In genomic region chr4:121200795-121201472, GRCh38 we compare ENCODE assay signal across 11 cellular contexts. TPM values are rescaled to one million over a fixed set of nuclear protein-coding genes. Genes with fewer than 3 reads are reported as not detected.
DNase-seq lines count a peak whose midpoint lies in the region; ATAC-seq and TF ChIP-seq lines count a peak whose summit lies in the region.
"Had no signal": no experiment of that assay in that cellular context is flagged by ENCODE, and none has a peak within 500 bp of the region (broad histone marks: within the 10 kb centered on the region; RNA-seq: fewer than 3 reads in every experiment).

No MANE protein-coding gene starts in this region.

- TF ChIP-seq CTCF in natural killer cell (IDR thresholded peaks at IDR 0.05) (no peak), upper lobe of right lung (IDR thresholded peaks at IDR 0.05) (no peak), HFFc6 (IDR thresholded peaks at IDR 0.05) (no peak)

- peak overlapping the region; percentile 24 for H3K27ac ChIP-seq in upper lobe of right lung
- H3K27ac ChIP-seq: vagina had no signal

- H3K4me1 ChIP-seq in upper lobe of right lung: no peaks in the 10 kb centered on the region
- H3K4me1 ChIP-seq: vagina had no signal

- H3K9me3 Mint-ChIP-seq in natural killer cell treated with Interleukin-12 subunit alpha and Interleukin-12 subunit beta and Interleukin-15 and Interleukin-18, amount 100 ng/mL, for 72 hours: no peaks in the 10 kb centered on the region
- H3K9me3 Mint-ChIP-seq in natural killer cell: no peaks in the 10 kb centered on the region
- H3K9me3 Mint-ChIP-seq in HFFc6: no peaks in the 10 kb centered on the region

- intact Hi-C loops in natural killer cell (cut with micrococcal nuclease): no loop called here
- intact Hi-C loops in upper lobe of right lung (cut with DNase I): no loop called here

- peaks cover 12 to 25% of the 10 kb centered on the region in 2 donors for H3K4me1 Mint-ChIP-seq in natural killer cell treated with Interleukin-12 subunit alpha and Interleukin-12 subunit beta and Interleukin-15 and Interleukin-18, amount 100 ng/mL, for 72 hours (ENCODE audit: low read depth in 2 of 2)
- H3K4me1 Mint-ChIP-seq in natural killer cell (peaks cover 6 to 11% of the 10 kb centered on the region in 2 donors), HFFc6 (ENCODE audit: low read depth) (peaks cover 7% of the 10 kb centered on the region; the same call in 1 of the 2 replicates)

- H3K4me3 ChIP-seq in upper lobe of right lung: no peak overlapping the region
- H3K4me3 ChIP-seq: vagina had no signal

- H3K9me3 ChIP-seq in upper lobe of right lung: no peaks in the 10 kb centered on the region
- H3K9me3 ChIP-seq: vagina had no signal

- H3K27me3 Mint-ChIP-seq in natural killer cell treated with Interleukin-12 subunit alpha and Interleukin-12 subunit beta and Interleukin-15 and Interleukin-18, amount 100 ng/mL, for 72 hours: peaks cover 7 to 20% of the 10 kb centered on the region in 2 donors
- peaks cover 15 to 17% of the 10 kb centered on the region in 2 donors for H3K27me3 Mint-ChIP-seq in natural killer cell (ENCODE audit: low read depth in 2 of 2)
- no peaks in the 10 kb centered on the region; the same call in 1 of the 2 replicates for H3K27me3 Mint-ChIP-seq in HFFc6 (ENCODE audit: insufficient read depth)

- ATAC-seq in natural killer cell treated with Interleukin-12 subunit alpha and Interleukin-12 subunit beta and Interleukin-15 and Interleukin-18, amount 100 ng/mL, for 72 hours: peak in 1 of 2 donors; percentile 15
- ATAC-seq in natural killer cell (no peak), HG02588 (IDR thresholded peaks at IDR 0.05; ENCODE audit: unreplicated experiment) (peak; percentile 67), HG03565 (IDR thresholded peaks at IDR 0.05; ENCODE audit: unreplicated experiment) (peak; percentile 67), upper lobe of right lung (peak; percentile 79)

- H3K36me3 ChIP-seq in upper lobe of right lung: no peaks in the 10 kb centered on the region
- H3K36me3 ChIP-seq: vagina had no signal

- H3K36me3 Mint-ChIP-seq in natural killer cell treated with Interleukin-12 subunit alpha and Interleukin-12 subunit beta and Interleukin-15 and Interleukin-18, amount 100 ng/mL, for 72 hours: no peaks in the 10 kb centered on the region
- H3K36me3 Mint-ChIP-seq in natural killer cell (no peaks in the 10 kb centered on the region), HFFc6 (ENCODE audit: low read depth) (no peaks in the 10 kb centered on the region)

- H3K4me3 Mint-ChIP-seq in natural killer cell treated with Interleukin-12 subunit alpha and Interleukin-12 subunit beta and Interleukin-15 and Interleukin-18, amount 100 ng/mL, for 72 hours: peak overlapping the region; percentile 51
- no peak overlapping the region for H3K4me3 Mint-ChIP-seq in natural killer cell
- H3K4me3 Mint-ChIP-seq in HFFc6: no peak overlapping the region

- no peaks in the 10 kb centered on the region for H3K27me3 ChIP-seq in upper lobe of right lung
- H3K27me3 ChIP-seq: vagina had no signal

- DNase-seq in natural killer cell treated with Interleukin-12 subunit alpha and Interleukin-12 subunit beta and Interleukin-15 and Interleukin-18, amount 100 ng/mL, for 72 hours (ENCODE audit: low spot score): no peak
- DNase-seq in natural killer cell: no peak
- DNase-seq in upper lobe of right lung: no peak
- DNase-seq in middle frontal gyrus (ENCODE audit: extremely low spot score, low spot score): no peak
- no peak for DNase-seq in HFFc6
- no peak for DNase-seq in mucosa of gallbladder (ENCODE audit: low spot score)
- DNase-seq: activated CD4-positive, alpha-beta T cell treated with anti-CD3 and anti-CD28 coated beads for 1 hour; NCI-H524 treated with DMSO at 0.1 percent for 48 hours had no signal

- H3K27ac Mint-ChIP-seq in natural killer cell treated with Interleukin-12 subunit alpha and Interleukin-12 subunit beta and Interleukin-15 and Interleukin-18, amount 100 ng/mL, for 72 hours: peak overlapping the region; percentile 35 to 82
- H3K27ac Mint-ChIP-seq in natural killer cell: peak overlapping the region in 1 of 2 donors; percentile 17
- no peak overlapping the region for H3K27ac Mint-ChIP-seq in HFFc6

RNA-seq across cellular contexts. Expression of gene TNIP3, which starts 36.8 kb away (rescaled TPM):
- 1 to 10 TPM in 1 of 2 donors, under 1 TPM in 1; 0.45 to 4.5 TPM for total RNA-seq in natural killer cell treated with Interleukin-12 subunit alpha and Interleukin-12 subunit beta and Interleukin-15 and Interleukin-18, amount 100 ng/mL, for 72 hours
- total RNA-seq in natural killer cell: 1 to 10 TPM in 1 of 3 donors, under 1 TPM in 2; 0.45 to 2.5 (median 0.64) TPM
- total RNA-seq in upper lobe of right lung: 2.3 TPM
- total RNA-seq in HFFc6 (2021; fragmentation: NEBNext Ultra II Directional; extraction: Animal tissue kit (Norgen Biotek cat#: 25700)): under 1 TPM; 0.31 to 0.70 (median 0.47) TPM
- total RNA-seq in mucosa of gallbladder: 0.32 TPM
- total RNA-seq: vagina had no signal

Comparison
In these comparisons a context has a peak if more than half of its experiments do, and no peak if none do; other contexts are left out.
1. ATAC-seq: peak in HG02588 (single experiment), HG03565 (single experiment) and upper lobe of right lung (single experiment); none in natural killer cell (0 of 3).